In genomic region chrX:70577442-70577841, GRCh38 we compare ENCODE assay signal across 1 cellular context.
"Had no signal": no experiment of that assay in that cellular context is flagged by ENCODE, and none has a peak within 500 bp of the region (broad histone marks: within the 10 kb centered on the region; RNA-seq: fewer than 3 reads in every experiment).

No MANE protein-coding gene starts in this region.

- ATAC-seq: GM12878 had no signal

- H3K4me3 ChIP-seq: GM12878 had no signal
